ENCODE assay signal across 8 cellular contexts in genomic region chr7:106793015-106793651, GRCh38.
DNase-seq lines count a peak whose midpoint lies in the region; ATAC-seq, FAIRE-seq and TF ChIP-seq lines count a peak whose summit lies in the region.

No MANE protein-coding gene starts in this region.

- peak; percentile 70 for TF ChIP-seq CTCF in left ventricle myocardium inferior (IDR thresholded peaks at IDR 0.05; ENCODE audit: borderline replicate concordance)

- no peaks in the 10 kb centered on the region for H3K27me3 Mint-ChIP-seq in activated T-cell treated with anti-CD3 and anti-CD28 coated beads, Interleukin-2, amount 50 U/mL, for 72 hours (ENCODE audit: low read depth)
- H3K27me3 Mint-ChIP-seq in immature natural killer cell (ENCODE audit: low read depth in 3 of 3): peaks cover 1 to 4% (median 4%) of the 10 kb centered on the region in 3 donors

- intact Hi-C loops in left ventricle myocardium inferior (cut with micrococcal nuclease): no loop called here
- intact Hi-C loops in Right ventricle myocardium inferior (cut with DNase I): loop anchor here (1.0 kb wide), 1 partner anchor 154 kb away; no protein-coding TSS in a partner anchor

- peaks cover 2 to 3% of the 10 kb centered on the region in 2 donors for H3K36me3 Mint-ChIP-seq in activated T-cell treated with anti-CD3 and anti-CD28 coated beads, Interleukin-2, amount 50 U/mL, for 72 hours (ENCODE audit: insufficient read depth in 2 of 2)
- H3K36me3 Mint-ChIP-seq in immature natural killer cell: no peaks in the 10 kb centered on the region

- H3K9me3 ChIP-seq in left ventricle myocardium inferior (replicated peaks): peaks cover 7% of the 10 kb centered on the region

- H3K4me1 ChIP-seq in left ventricle myocardium inferior: no peaks in the 10 kb centered on the region

- H3K27ac ChIP-seq in left ventricle myocardium inferior (replicated peaks): no peak overlapping the region

- FAIRE-seq in urothelium cell line (lab: Jason Lieb, UNC): no peak

- no peak overlapping the region for H3K27ac Mint-ChIP-seq in activated T-cell treated with anti-CD3 and anti-CD28 coated beads, Interleukin-2, amount 50 U/mL, for 72 hours
- H3K27ac Mint-ChIP-seq in immature natural killer cell: peak overlapping the region in 1 of 6 donors; percentile 63

- no peaks in the 10 kb centered on the region for H3K36me3 ChIP-seq in left ventricle myocardium inferior

- H3K4me3 ChIP-seq in left ventricle myocardium inferior: no peak overlapping the region

- DNase-seq in left ventricle myocardium inferior: no peak
- no peak for DNase-seq in Right ventricle myocardium inferior (ENCODE audit: missing footprints)
- peak; percentile 42 for DNase-seq in NCI-H1092 treated with DMSO at 0.1 percent for 48 hours (lab: John Stamatoyannopoulos, UW)
- peak; percentile 29 to 46 for DNase-seq in activated T-cell treated with anti-CD3 and anti-CD28 coated beads, Interleukin-2, amount 50 U/mL, for 72 hours
- DNase-seq in immature natural killer cell: peak; percentile 40 to 50 (median 43)
- peak; percentile 55 for DNase-seq in urothelium cell line (ENCODE audit: low spot score)

- peaks cover 18% of the 10 kb centered on the region for H3K27me3 ChIP-seq in left ventricle myocardium inferior (ENCODE audit: low read depth)

- peaks cover 1 to 4% of the 10 kb centered on the region in 2 donors for H3K9me3 Mint-ChIP-seq in activated T-cell treated with anti-CD3 and anti-CD28 coated beads, Interleukin-2, amount 50 U/mL, for 72 hours
- H3K9me3 Mint-ChIP-seq in immature natural killer cell: no peaks in the 10 kb centered on the region

- ATAC-seq in Right ventricle myocardium inferior (no peak), HG02763 (IDR thresholded peaks at IDR 0.05; ENCODE audit: unreplicated experiment) (no peak), HG02938 (IDR thresholded peaks at IDR 0.05; ENCODE audit: unreplicated experiment) (no peak)
- ATAC-seq in activated T-cell treated with anti-CD3 and anti-CD28 coated beads, Interleukin-2, amount 50 U/mL, for 72 hours (replicated peaks in 1 of 2): no peak

- no peaks in the 10 kb centered on the region for H3K4me1 Mint-ChIP-seq in activated T-cell treated with anti-CD3 and anti-CD28 coated beads, Interleukin-2, amount 50 U/mL, for 72 hours (ENCODE audit: low read depth)
- H3K4me1 Mint-ChIP-seq in immature natural killer cell: no peaks in the 10 kb centered on the region

- H3K4me3 Mint-ChIP-seq in activated T-cell treated with anti-CD3 and anti-CD28 coated beads, Interleukin-2, amount 50 U/mL, for 72 hours: no peak overlapping the region
- no peak overlapping the region for H3K4me3 Mint-ChIP-seq in immature natural killer cell

Comparison
In these comparisons a context has a peak if more than half of its experiments do, and no peak if none do; other contexts are left out.
1. DNase-seq: peak in NCI-H1092 treated with DMSO at 0.1 percent for 48 hours (single experiment), activated T-cell treated with anti-CD3 and anti-CD28 coated beads, Interleukin-2, amount 50 U/mL, for 72 hours (2 of 2), immature natural killer cell (3 of 3) and urothelium cell line (single experiment); none in left ventricle myocardium inferior (single experiment) and Right ventricle myocardium inferior (single experiment).